Comparison of ENCODE assay signal across 7 cellular contexts in genomic region chr9:136488247-136489214, GRCh38. TPM values are rescaled to one million over a fixed set of nuclear protein-coding genes. Genes with fewer than 3 reads are reported as not detected.
DNase-seq lines count a peak whose midpoint lies in the region; ATAC-seq, FAIRE-seq and TF ChIP-seq lines count a peak whose summit lies in the region.

No MANE protein-coding gene starts in this region.

- no peaks in the 10 kb centered on the region for H3K9me3 ChIP-seq in lung (ENCODE audit: control insufficient read depth in 2 of 2, insufficient read depth in 1 of 2, low read length in 1 of 2)

- TF ChIP-seq CTCF in coronary artery (IDR thresholded peaks at IDR 0.05) (peak; percentile 94), lung (IDR thresholded peaks at IDR 0.05; ENCODE audit: control extremely low read depth, extremely low read depth) (peak; percentile 95)

- TF ChIP-seq POLR2A in GM12892 (IDR thresholded peaks at IDR 0.05; ENCODE audit: low read depth, low read length): no peak

- DNase-seq in GM12892 (ENCODE audit: insufficient read length) (no peak), NCI-H2171 treated with DMSO at 0.1 percent for 48 hours (lab: John Stamatoyannopoulos, UW) (peak; percentile 86), coronary artery (ENCODE audit: low spot score) (no peak), lung (ENCODE audit: low spot score) (peak; percentile 82)
- DNase-seq in activated CD4-positive, alpha-beta T cell treated with anti-CD3 and anti-CD28 coated beads, Interleukin-2, amount 50 U/mL, for 24 hours (ENCODE audit: low read depth in 1 of 2, low spot score in 1 of 2): peak; percentile 59 to 72
- peak; percentile 32 to 33 for DNase-seq in stimulated activated CD8-positive, alpha-beta memory T cell treated with anti-CD3 and anti-CD28 coated beads, Interleukin-15, amount 100 ng/mL, for 4 hours (ENCODE audit: low read depth in 2 of 2)

- H3K27ac ChIP-seq in coronary artery: no peak overlapping the region
- H3K27ac ChIP-seq in lung (ENCODE audit: low read depth in 1 of 2, low read length in 1 of 2): no peak overlapping the region

- peak; percentile 48 for ATAC-seq in lung (ENCODE audit: insufficient read depth, low FRiP score)
- no peak for ATAC-seq in HG03521 (IDR thresholded peaks at IDR 0.05; ENCODE audit: unreplicated experiment)

- H3K36me3 ChIP-seq in lung (ENCODE audit: control insufficient read depth in 2 of 2, insufficient read depth in 2 of 2, low read length in 2 of 2): no peaks in the 10 kb centered on the region

- no peaks in the 10 kb centered on the region for H3K27me3 ChIP-seq in lung (ENCODE audit: control insufficient read depth, insufficient read depth)

- WGBS in lung, 2 donors: 29 to 42% methylated on average over 22 of the region's 22 CpGs

- H3K4me1 ChIP-seq in lung (ENCODE audit: control insufficient read depth in 2 of 2, insufficient read depth in 2 of 2, low read length in 2 of 2): peaks cover 0 to 2% of the 10 kb centered on the region in 2 donors

- H3K4me3 ChIP-seq in coronary artery: no peak overlapping the region
- H3K4me3 ChIP-seq in lung: no peak overlapping the region

- FAIRE-seq in GM12892 (lab: Jason Lieb, UNC): peak; percentile 67

RNA-seq across cellular contexts. Expression of gene SEC16A, which starts 5.7 kb away (rescaled TPM):
- polyA plus RNA-seq in GM12892 (2012; ENCODE audit: missing spikeins): 21.2 TPM
- 10 to 100 TPM; 44.3 to 78.8 TPM for total RNA-seq in lung
- 10 to 100 TPM; 44.2 to 49.1 TPM for polyA plus RNA-seq in lung

RNA-seq across cellular contexts. Expression of gene INPP5E, which starts 48.9 kb away (rescaled TPM):
- polyA plus RNA-seq in GM12892 (2012; ENCODE audit: missing spikeins): 5.4 TPM
- total RNA-seq in lung: 10 to 100 TPM in 1 of 2 donors, 1 to 10 TPM in 1; 8.4 to 18.4 TPM
- polyA plus RNA-seq in lung: 1 to 10 TPM; 7.2 to 8.7 TPM

RNA-seq across cellular contexts. Expression of gene NOTCH1, which starts 57.3 kb away (rescaled TPM):
- polyA plus RNA-seq in GM12892 (2012; ENCODE audit: missing spikeins): 2.1 TPM
- total RNA-seq in lung: 100 to 1,000 TPM in 1 of 2 donors, 10 to 100 TPM in 1; 64.3 to 101 TPM
- 10 to 100 TPM; 23.9 to 24.7 TPM for polyA plus RNA-seq in lung

Comparison
In these comparisons a context has a peak if more than half of its experiments do, and no peak if none do; other contexts are left out.
1. DNase-seq: peak in NCI-H2171 treated with DMSO at 0.1 percent for 48 hours (single experiment), activated CD4-positive, alpha-beta T cell treated with anti-CD3 and anti-CD28 coated beads, Interleukin-2, amount 50 U/mL, for 24 hours (2 of 2), lung (single experiment) and stimulated activated CD8-positive, alpha-beta memory T cell treated with anti-CD3 and anti-CD28 coated beads, Interleukin-15, amount 100 ng/mL, for 4 hours (2 of 2); none in GM12892 (single experiment) and coronary artery (single experiment).